In the genomic region with DNA sequence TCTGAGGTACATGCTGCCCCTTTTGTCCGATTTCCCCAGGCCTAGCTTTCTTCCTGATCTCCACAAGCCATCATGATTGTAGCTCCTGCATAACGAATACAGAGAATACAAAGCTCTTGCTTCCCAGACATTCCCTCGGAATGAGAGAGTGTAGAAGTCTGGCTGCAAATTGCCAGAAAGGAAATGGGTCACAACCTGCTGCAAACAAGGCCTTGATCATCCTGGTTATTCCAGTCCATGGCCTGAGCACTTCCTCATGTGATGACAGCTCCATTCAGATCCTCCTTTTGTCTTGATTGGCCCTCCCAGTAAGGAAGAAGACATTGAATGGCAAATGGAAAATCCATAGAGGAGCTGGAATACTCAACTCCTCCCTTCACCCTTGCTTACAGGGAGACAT, we compare ENCODE assay signal across 19 cellular contexts.
A peak's percentile ranks its signal among the peaks of the same experiment; 100 is the strongest.
DNase-seq lines count a peak whose midpoint lies in the region; ATAC-seq, FAIRE-seq and TF ChIP-seq lines count a peak whose summit lies in the region.
"Had no signal": no experiment of that assay in that cellular context is flagged by ENCODE, and none has a peak within 500 bp of the region (broad histone marks: within the 10 kb centered on the region; RNA-seq: fewer than 3 reads in every experiment).

No MANE protein-coding gene starts in this region.

- ATAC-seq in HG02852 (IDR thresholded peaks at IDR 0.05; ENCODE audit: unreplicated experiment), result no peak
- ATAC-seq: GM23338 had no signal

- FAIRE-seq in GM19239 (lab: Jason Lieb, UNC), result no peak
- FAIRE-seq: D721Med had no signal

- peaks cover 82% of the 10 kb centered on the region for H3K4me1 Mint-ChIP-seq in HFFc6 (ENCODE audit: low read depth)
- H3K4me1 Mint-ChIP-seq: CD4-positive, alpha-beta memory T cell had no signal

- WGBS in esophagus squamous epithelium, 2 donors, result 63 to 83% methylated on average over 2 to 3 of the region's 3 CpGs

- TF ChIP-seq POLR2A in esophagus squamous epithelium (IDR thresholded peaks at IDR 0.05), result no peak

- H3K27me3 Mint-ChIP-seq in HFFc6 (ENCODE audit: insufficient read depth), result peaks cover 1% of the 10 kb centered on the region; the same call in 1 of the 2 replicates

- H3K9me3 Mint-ChIP-seq in HFFc6, result peaks cover 4% of the 10 kb centered on the region; the same call in 1 of the 2 replicates
- H3K9me3 Mint-ChIP-seq: GM23338, IgD-negative memory B cell had no signal

- peaks cover 32% of the 10 kb centered on the region for H3K36me3 Mint-ChIP-seq in HFFc6 (ENCODE audit: low read depth)
- H3K36me3 Mint-ChIP-seq: CD4-positive, alpha-beta memory T cell; IgD-negative memory B cell had no signal

- H3K4me1 ChIP-seq in esophagus squamous epithelium, result no peaks in the 10 kb centered on the region

- DNase-seq in AG04449 (ENCODE audit: low read depth, low spot score) (peak; percentile 51), HFFc6 (no peak), coronary artery (ENCODE audit: low spot score) (no peak), kidney tubule cell (ENCODE audit: low spot score) (peak; percentile 46), esophagus squamous epithelium (lab: John Stamatoyannopoulos, UW) (no peak), GM19239 (ENCODE audit: insufficient read length, low spot score) (no peak)
- DNase-seq: CD4-positive, alpha-beta memory T cell; DMS79 treated with DMSO at 0.1 percent for 48 hours; GF-D8; NCI-H1417; NCI-H1930; NCI-H2171; NCI-H774; PC-9 had no signal

- H3K4me3 ChIP-seq in AG04449 (ENCODE audit: low read depth, low read length), result no peak overlapping the region
- no peak overlapping the region for H3K4me3 ChIP-seq in coronary artery
- H3K4me3 ChIP-seq in esophagus squamous epithelium, result no peak overlapping the region
- H3K4me3 ChIP-seq: GM23338, PC-9 had no signal

- POLR2A ChIA-PET in AG04449 (lab: Yijun Ruan, JAX), result interaction anchor here (1.5 kb wide), 1 partner anchor 128 kb away, joined by 3 read pairs; no protein-coding TSS in a partner anchor

- H3K27ac Mint-ChIP-seq in HFFc6, result peak overlapping the region; percentile 75
- H3K27ac Mint-ChIP-seq: B cell; CD4-positive, alpha-beta memory T cell; GM23338; IgD-negative memory B cell had no signal

- no peaks in the 10 kb centered on the region for H3K27me3 ChIP-seq in esophagus squamous epithelium

- intact Hi-C loops in esophagus squamous epithelium (cut with DNase I), result no loop called here

- CTCF ChIA-PET in AG04449 (lab: Yijun Ruan, JAX), result interaction anchor here (1.4 kb wide), 1 partner anchor 12 kb away, joined by 5 read pairs; no protein-coding TSS in a partner anchor

- H3K9me3 ChIP-seq in esophagus squamous epithelium, result no peaks in the 10 kb centered on the region

- H3K36me3 ChIP-seq in esophagus squamous epithelium, result no peaks in the 10 kb centered on the region

- H3K4me3 Mint-ChIP-seq in HFFc6, result peak overlapping the region; percentile 1; the same call in 1 of the 2 replicates
- H3K4me3 Mint-ChIP-seq: B cell; CD4-positive, alpha-beta memory T cell; GM23338; IgD-negative memory B cell had no signal

- H3K27ac ChIP-seq in coronary artery (peak overlapping the region; percentile 79 to 93), esophagus squamous epithelium (no peak overlapping the region)

- TF ChIP-seq CTCF in AG04449 (IDR thresholded peaks at IDR 0.05; ENCODE audit: insufficient read depth, low read length, missing control alignments), result no peak
- TF ChIP-seq CTCF in HFFc6 (IDR thresholded peaks at IDR 0.05), result no peak
- no peak for TF ChIP-seq CTCF in coronary artery (IDR thresholded peaks at IDR 0.05)
- no peak for TF ChIP-seq CTCF in esophagus squamous epithelium (IDR thresholded peaks at IDR 0.05)

Comparison
In these comparisons a context has a peak if more than half of its experiments do, and no peak if none do; other contexts are left out.
1. DNase-seq: peak in AG04449 (single experiment) and kidney tubule cell (single experiment); none in HFFc6 (single experiment), coronary artery (single experiment), esophagus squamous epithelium (single experiment) and GM19239 (single experiment).
2. H3K27ac ChIP-seq: peak in coronary artery (2 of 2); none in esophagus squamous epithelium (0 of 4).